ENCODE assay signal across 8 cellular contexts in genomic region chr7:111763221-111763791, GRCh38.
A peak's percentile ranks its signal among the peaks of the same experiment; 100 is the strongest.
DNase-seq lines count a peak whose midpoint lies in the region; ATAC-seq lines count a peak whose summit lies in the region.

No MANE protein-coding gene starts in this region.

- DNase-seq in DMS79 treated with DMSO at 0.1 percent for 48 hours (lab: John Stamatoyannopoulos, UW) (peak; percentile 51), NCI-H526 (lab: John Stamatoyannopoulos, UW) (peak; percentile 59 to 71), cerebellar cortex (ENCODE audit: low spot score) (peak; percentile 53), medulla oblongata (ENCODE audit: extremely low spot score) (peak; percentile 41), globus pallidus (ENCODE audit: low spot score) (no peak), anterior cingulate cortex (lab: John Stamatoyannopoulos, UW) (no peak)
- DNase-seq in activated T-cell treated with anti-CD3 and anti-CD28 coated beads, Interleukin-2, amount 50 U/mL, for 1 hour, result no peak

- peak; percentile 42 for ATAC-seq in HG02678 (IDR thresholded peaks at IDR 0.05; ENCODE audit: unreplicated experiment)

Comparison
In these comparisons a context has a peak if more than half of its experiments do, and no peak if none do; other contexts are left out.
1. DNase-seq: peak in DMS79 treated with DMSO at 0.1 percent for 48 hours (single experiment), NCI-H526 (2 of 2), cerebellar cortex (single experiment) and medulla oblongata (single experiment); none in activated T-cell treated with anti-CD3 and anti-CD28 coated beads, Interleukin-2, amount 50 U/mL, for 1 hour (single experiment), globus pallidus (single experiment) and anterior cingulate cortex (0 of 58).